Comparison of ENCODE assay signal across 8 cellular contexts in the genomic region with DNA sequence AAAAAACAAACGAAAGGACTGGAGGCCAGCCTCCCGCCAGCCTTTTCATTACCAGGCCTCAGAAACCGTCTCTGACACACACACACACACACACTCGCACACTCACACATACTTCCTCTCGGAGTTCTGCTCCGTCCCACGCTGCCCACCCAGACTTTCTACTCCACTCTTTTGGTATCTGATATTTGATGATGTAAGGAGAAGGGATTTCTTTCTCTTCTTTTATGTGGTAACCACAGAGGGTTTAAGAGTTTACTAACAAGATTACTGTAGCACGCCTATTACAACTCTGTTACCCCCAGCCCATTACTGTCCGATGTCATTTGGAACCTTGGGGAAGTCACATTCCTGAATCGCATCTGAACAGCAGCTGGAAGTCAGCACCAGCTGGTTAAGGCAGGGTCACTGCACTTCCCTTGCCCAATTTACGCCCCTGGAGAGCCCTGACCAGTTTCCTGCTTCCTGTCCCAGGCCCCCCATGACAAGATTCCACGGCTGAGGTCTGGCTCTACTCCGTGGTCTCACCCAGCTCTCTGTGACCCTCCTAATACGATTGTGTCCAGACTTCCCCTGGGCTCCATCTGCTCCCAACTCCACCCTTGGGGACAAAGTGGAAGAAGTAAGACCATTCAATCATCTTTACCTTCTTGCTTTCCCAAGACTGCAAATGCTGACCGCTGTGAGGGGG. TPM values are rescaled to one million over a fixed set of nuclear protein-coding genes. Genes with fewer than 3 reads are reported as not detected.
DNase-seq lines count a peak whose midpoint lies in the region; ATAC-seq and TF ChIP-seq lines count a peak whose summit lies in the region.

No MANE protein-coding gene starts in this region.

- 4 to 8% (median 5%) methylated on average over 15 of the region's 15 CpGs for WGBS in spleen, 5 donors

- H3K27ac Mint-ChIP-seq in activated naive CD8-positive, alpha-beta T cell treated with anti-CD3 and anti-CD28 coated beads, Interleukin-2, amount 50 U/mL, for 24 hours: no peak overlapping the region

- H3K27ac ChIP-seq in iPS-18a (ENCODE audit: low read length) (no peak overlapping the region), spleen (peak overlapping the region; percentile 42 to 85 (median 80))

- H3K9ac ChIP-seq in iPS-18a (ENCODE audit: low read length): peak overlapping the region; percentile 64

- H3K27me3 Mint-ChIP-seq in activated naive CD8-positive, alpha-beta T cell treated with anti-CD3 and anti-CD28 coated beads, Interleukin-2, amount 50 U/mL, for 24 hours: peaks cover 61% of the 10 kb centered on the region

- peak overlapping the region; percentile 82 for H3K4me3 Mint-ChIP-seq in activated naive CD8-positive, alpha-beta T cell treated with anti-CD3 and anti-CD28 coated beads, Interleukin-2, amount 50 U/mL, for 24 hours

- TF ChIP-seq CTCF in spleen (IDR thresholded peaks at IDR 0.05 in 8 of 11, conservative IDR thresholded peaks at IDR 0.05 in 3 of 11): no peak

- no peak for ATAC-seq in activated naive CD8-positive, alpha-beta T cell treated with anti-CD3 and anti-CD28 coated beads, Interleukin-2, amount 50 U/mL, for 24 hours

- H3K4me3 ChIP-seq in iPS-18a (ENCODE audit: low read length) (peak overlapping the region; percentile 75), spleen (peak overlapping the region; percentile 39 to 76 (median 50))

- intact Hi-C loops in spleen (cut with DNase I; ENCODE audit: low total_unique reads): no loop called here

- no peaks in the 10 kb centered on the region for H3K36me3 ChIP-seq in iPS-18a (ENCODE audit: control insufficient read depth, low read depth, low read length)
- no peaks in the 10 kb centered on the region for H3K36me3 ChIP-seq in spleen

- peaks cover 13% of the 10 kb centered on the region for H3K4me1 Mint-ChIP-seq in activated naive CD8-positive, alpha-beta T cell treated with anti-CD3 and anti-CD28 coated beads, Interleukin-2, amount 50 U/mL, for 24 hours

- DNase-seq in NCI-H748 (lab: John Stamatoyannopoulos, UW; ENCODE audit: unreplicated experiment): peak; percentile 42
- no peak for DNase-seq in NCI-H748 treated with DMSO at 0.1 percent for 48 hours (lab: John Stamatoyannopoulos, UW)
- peak; percentile 18 for DNase-seq in activated naive CD8-positive, alpha-beta T cell treated with anti-CD3 and anti-CD28 coated beads, Interleukin-2, amount 50 U/mL, for 24 hours
- DNase-seq in spleen: peak; percentile 62
- no peak for DNase-seq in erythroblast (lab: John Stamatoyannopoulos, UW)
- DNase-seq in inferior parietal cortex (ENCODE audit: extremely low spot score): no peak
- DNase-seq in dedifferentiated amniotic fluid mesenchymal stem cell (ENCODE audit: extremely low spot score): no peak

- H3K4me1 ChIP-seq in iPS-18a (ENCODE audit: control insufficient read depth, low read depth, low read length) (peaks cover 27% of the 10 kb centered on the region), spleen (peaks cover 10 to 84% (median 47%) of the 10 kb centered on the region in 6 donors)

- H3K9me3 Mint-ChIP-seq in activated naive CD8-positive, alpha-beta T cell treated with anti-CD3 and anti-CD28 coated beads, Interleukin-2, amount 50 U/mL, for 24 hours: no peaks in the 10 kb centered on the region

- TF ChIP-seq POLR2A in spleen (IDR thresholded peaks at IDR 0.05): no peak
- no peak for TF ChIP-seq POLR2A in erythroblast (IDR thresholded peaks at IDR 0.05; ENCODE audit: low read length)

- H3K36me3 Mint-ChIP-seq in activated naive CD8-positive, alpha-beta T cell treated with anti-CD3 and anti-CD28 coated beads, Interleukin-2, amount 50 U/mL, for 24 hours (ENCODE audit: low read depth): no peaks in the 10 kb centered on the region

- H3K9me3 ChIP-seq in iPS-18a (ENCODE audit: control insufficient read depth, low read depth, low read length): no peaks in the 10 kb centered on the region
- H3K9me3 ChIP-seq in spleen: no peaks in the 10 kb centered on the region

- peaks cover 29% of the 10 kb centered on the region for H3K27me3 ChIP-seq in iPS-18a (ENCODE audit: control insufficient read depth, insufficient read depth, low read length)
- H3K27me3 ChIP-seq in spleen (replicated peaks in 1 of 7): peaks cover 0 to 74% (median 18%) of the 10 kb centered on the region in 7 donors

RNA-seq across cellular contexts. Expression of gene DENND2A, which starts 1.1 kb away (rescaled TPM):
- total RNA-seq in spleen: 10 to 100 TPM in 6 of 7 donors, 1 to 10 TPM in 1; 9.6 to 35.3 (median 19.9) TPM
- polyA plus RNA-seq in spleen: 1 to 10 TPM; 1.9 to 7.7 (median 6.6) TPM

RNA-seq across cellular contexts. Expression of gene ADCK2, which starts 33.2 kb away (rescaled TPM):
- total RNA-seq in spleen: 10 to 100 TPM; 16.9 to 25.2 (median 20.4) TPM
- polyA plus RNA-seq in spleen: 10 to 100 TPM; 10.6 to 15.6 (median 11.9) TPM

RNA-seq across cellular contexts. Expression of gene NDUFB2, which starts 57.0 kb away (rescaled TPM):
- 100 to 1,000 TPM; 104 to 235 (median 123) TPM for total RNA-seq in spleen
- 100 to 1,000 TPM; 155 to 370 (median 238) TPM for polyA plus RNA-seq in spleen

Comparison
In these comparisons a context has a peak if more than half of its experiments do, and no peak if none do; other contexts are left out.
1. DNase-seq: peak in NCI-H748 (single experiment), activated naive CD8-positive, alpha-beta T cell treated with anti-CD3 and anti-CD28 coated beads, Interleukin-2, amount 50 U/mL, for 24 hours (single experiment) and spleen (single experiment); none in NCI-H748 treated with DMSO at 0.1 percent for 48 hours (single experiment), erythroblast (0 of 2), inferior parietal cortex (single experiment) and dedifferentiated amniotic fluid mesenchymal stem cell (single experiment).